16 cellular contexts compared by ENCODE assay signal in the genomic region with DNA sequence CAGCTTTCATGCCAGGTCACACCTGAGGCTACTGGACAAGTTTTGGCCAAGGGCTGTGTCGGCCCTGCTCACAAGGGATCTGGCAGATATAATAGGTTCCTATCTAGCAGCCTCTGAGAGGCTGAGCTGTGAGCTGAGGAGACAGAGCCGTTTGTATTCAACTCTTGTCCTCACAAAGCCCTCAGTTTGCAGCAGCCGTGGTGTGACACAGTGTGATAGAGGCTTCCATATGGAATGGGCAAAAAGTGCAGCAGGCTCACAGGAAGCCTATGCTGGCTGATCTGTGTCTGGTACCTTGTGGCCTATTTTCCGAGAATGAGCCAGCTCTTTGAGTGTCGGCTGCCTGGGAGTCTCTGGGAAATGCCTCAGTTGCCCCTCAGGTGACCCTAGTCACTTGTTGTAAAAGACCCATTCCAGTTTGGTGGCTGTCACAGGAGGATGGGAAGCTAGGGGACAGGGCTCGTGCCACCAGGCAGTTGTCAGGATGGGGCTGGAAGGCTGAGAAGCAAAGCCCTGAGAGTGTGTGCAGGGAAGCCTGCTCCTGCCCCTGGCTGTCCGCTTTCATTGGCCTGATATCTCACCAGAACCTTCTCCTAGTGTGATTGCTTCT. TPM values are rescaled to one million over a fixed set of nuclear protein-coding genes. Genes with fewer than 3 reads are reported as not detected.
DNase-seq lines count a peak whose midpoint lies in the region; ATAC-seq, FAIRE-seq and TF ChIP-seq lines count a peak whose summit lies in the region.
"Had no signal": no experiment of that assay in that cellular context is flagged by ENCODE, and none has a peak within 500 bp of the region (broad histone marks: within the 10 kb centered on the region; RNA-seq: fewer than 3 reads in every experiment).

No MANE protein-coding gene starts in this region.

- H3K4me1 Mint-ChIP-seq in nephron progenitor cell: peaks cover 5% of the 10 kb centered on the region
- no peaks in the 10 kb centered on the region for H3K4me1 Mint-ChIP-seq in activated CD8-positive, alpha-beta T cell treated with anti-CD3 and anti-CD28 coated beads, Interleukin-2, amount 10 ng/mL, durations not matched to agents 7 days and 5 days (ENCODE audit: low read depth)

- POLR2A ChIA-PET in HepG2 (lab: Yijun Ruan, JAX): no interaction called here
- POLR2A ChIA-PET in activated CD8-positive, alpha-beta T cell treated with anti-CD3 and anti-CD28 coated beads, Interleukin-2, amount 10 ng/mL, durations not matched to agents 7 days and 5 days (lab: Charles Lee): no interaction called here

- no peaks in the 10 kb centered on the region for H3K9me3 Mint-ChIP-seq in nephron progenitor cell
- no peaks in the 10 kb centered on the region for H3K9me3 Mint-ChIP-seq in activated CD8-positive, alpha-beta T cell treated with anti-CD3 and anti-CD28 coated beads, Interleukin-2, amount 10 ng/mL, durations not matched to agents 7 days and 5 days (ENCODE audit: insufficient read depth)

- peaks cover 0 to 33% of the 10 kb centered on the region in 2 experiments; a peak in 1 of 5 replicates for H3K27me3 ChIP-seq in HepG2 (ENCODE audit: control insufficient read depth in 1 of 2, insufficient read depth in 2 of 2, low read length in 2 of 2)
- H3K27me3 ChIP-seq in right lobe of liver: no peaks in the 10 kb centered on the region
- no peaks in the 10 kb centered on the region for H3K27me3 ChIP-seq in bronchial epithelial cell (ENCODE audit: control insufficient read depth, insufficient read depth, low read length)

- H3K27me3 Mint-ChIP-seq in nephron progenitor cell (ENCODE audit: low read depth, poor library complexity): peaks cover 2% of the 10 kb centered on the region
- peaks cover 7% of the 10 kb centered on the region for H3K27me3 Mint-ChIP-seq in activated CD8-positive, alpha-beta T cell treated with anti-CD3 and anti-CD28 coated beads, Interleukin-2, amount 10 ng/mL, durations not matched to agents 7 days and 5 days (ENCODE audit: low read depth)

- H3K4me1 ChIP-seq in HepG2 (ENCODE audit: insufficient read depth, low read length): no peaks in the 10 kb centered on the region
- no peaks in the 10 kb centered on the region for H3K4me1 ChIP-seq in right lobe of liver
- H3K4me1 ChIP-seq: A549 had no signal

- H3K9me3 ChIP-seq in HepG2 (ENCODE audit: low read length) (no peaks in the 10 kb centered on the region), right lobe of liver (no peaks in the 10 kb centered on the region)
- H3K9me3 ChIP-seq: A549 had no signal

- H3K79me2 ChIP-seq in HepG2 (ENCODE audit: insufficient read depth, low read length): no peaks in the 10 kb centered on the region

- DNase-seq in HepG2 (ENCODE audit: low spot score) (no peak), right lobe of liver (no peak), bronchial epithelial cell (ENCODE audit: low read depth) (no peak), nephron progenitor cell (no peak), dermis blood vessel endothelial cell (no peak)
- no peak for DNase-seq in activated CD8-positive, alpha-beta T cell treated with anti-CD3 and anti-CD28 coated beads, Interleukin-2, amount 10 ng/mL, durations not matched to agents 7 days and 5 days
- no peak for DNase-seq in activated CD8-positive, alpha-beta memory T cell treated with anti-CD3 and anti-CD28 coated beads, Interleukin-2, amount 50 U/mL, for 48 hours
- DNase-seq: KG1, NCI-H1436, NCI-H2029 treated with DMSO at 0.1 percent for 48 hours, NCI-H2227 treated with DMSO at 0.1 percent for 48 hours, NCI-H524, SHP77 treated with DMSO at 0.1 percent for 48 hours had no signal

- H3K9ac ChIP-seq in HepG2 (ENCODE audit: insufficient read depth, low read depth, low read length): no peak overlapping the region

- FAIRE-seq in HepG2 (lab: Jason Lieb, UNC) (no peak), bronchial epithelial cell (lab: Jason Lieb, UNC) (peak; percentile 72)
- FAIRE-seq: A549 had no signal

- no peak for TF ChIP-seq EP300 in HepG2 (IDR thresholded peaks at IDR 0.05; ENCODE audit: low read depth in 2 of 2, low read length in 2 of 2)
- no peak for TF ChIP-seq EP300 in HepG2 (CRISPR knock-in tag; IDR thresholded peaks at IDR 0.05; ENCODE audit: borderline replicate concordance)

- no peak overlapping the region for H2AFZ ChIP-seq in HepG2 (ENCODE audit: low read length)

- no TSS peak for BruUV-seq in HepG2 (replicated peaks; lab: Mats Ljungman, UMichigan)

- TF ChIP-seq POLR2A in HepG2 (IDR thresholded peaks at IDR 0.05; ENCODE audit: insufficient read depth in 1 of 2, low read depth in 2 of 2, low read length in 2 of 2): no peak
- no peak for TF ChIP-seq POLR2A in right lobe of liver (IDR thresholded peaks at IDR 0.05)

- no peak overlapping the region for H3K4me2 ChIP-seq in HepG2 (ENCODE audit: low read depth, low read length)
- H3K4me2 ChIP-seq: A549 had no signal

- peak overlapping the region; percentile 53 for H3K27ac Mint-ChIP-seq in nephron progenitor cell
- H3K27ac Mint-ChIP-seq in activated CD8-positive, alpha-beta T cell treated with anti-CD3 and anti-CD28 coated beads, Interleukin-2, amount 10 ng/mL, durations not matched to agents 7 days and 5 days: no peak overlapping the region

- no peak overlapping the region for H3K4me3 Mint-ChIP-seq in nephron progenitor cell
- H3K4me3 Mint-ChIP-seq in activated CD8-positive, alpha-beta T cell treated with anti-CD3 and anti-CD28 coated beads, Interleukin-2, amount 10 ng/mL, durations not matched to agents 7 days and 5 days: no peak overlapping the region

- H3K36me3 Mint-ChIP-seq in nephron progenitor cell (ENCODE audit: low read depth): no peaks in the 10 kb centered on the region
- no peaks in the 10 kb centered on the region for H3K36me3 Mint-ChIP-seq in activated CD8-positive, alpha-beta T cell treated with anti-CD3 and anti-CD28 coated beads, Interleukin-2, amount 10 ng/mL, durations not matched to agents 7 days and 5 days (ENCODE audit: low read depth)

- ATAC-seq in HepG2: peak; percentile 28
- ATAC-seq in right lobe of liver: no peak
- ATAC-seq in GM18858 (IDR thresholded peaks at IDR 0.05; ENCODE audit: unreplicated experiment): no peak
- no peak for ATAC-seq in activated CD8-positive, alpha-beta T cell treated with anti-CD3 and anti-CD28 coated beads, Interleukin-2, amount 10 ng/mL, durations not matched to agents 7 days and 5 days

- in situ Hi-C loops in HepG2 (cut with HindIII; ENCODE audit: extremely low pct_ligation_motif_present, low pct_unique_long_range_greater_than_20kb): loop anchor here (5.0 kb wide), 1 partner anchor 113 kb away; no protein-coding TSS in a partner anchor

- H3K4me3 ChIP-seq in HepG2 (replicated peaks in 1 of 3; ENCODE audit: insufficient read depth in 1 of 3, low read depth in 2 of 3, low read length in 3 of 3) (no peak overlapping the region), right lobe of liver (no peak overlapping the region), bronchial epithelial cell (ENCODE audit: low read depth, low read length) (no peak overlapping the region)
- H3K4me3 ChIP-seq: A549 had no signal

- H3K27ac ChIP-seq in HepG2 (ENCODE audit: extremely low read length, insufficient read depth, low read length) (no peak overlapping the region), right lobe of liver (no peak overlapping the region)
- H3K27ac ChIP-seq: A549, C4-2B had no signal

- no peaks in the 10 kb centered on the region for H3K36me3 ChIP-seq in HepG2 (replicated peaks in 1 of 2; ENCODE audit: control insufficient read depth in 1 of 2, insufficient read depth in 2 of 2, low read length in 2 of 2)
- no peaks in the 10 kb centered on the region for H3K36me3 ChIP-seq in right lobe of liver
- no peaks in the 10 kb centered on the region for H3K36me3 ChIP-seq in bronchial epithelial cell (ENCODE audit: control insufficient read depth, insufficient read depth, low read length)

- TF ChIP-seq CTCF in HepG2 (CRISPR knock-in tag; IDR thresholded peaks at IDR 0.05) (no peak), right lobe of liver (IDR thresholded peaks at IDR 0.05) (no peak), bronchial epithelial cell (IDR thresholded peaks at IDR 0.05; ENCODE audit: insufficient read depth, low read length, severe bottlenecking) (no peak), nephron progenitor cell (IDR thresholded peaks at IDR 0.05) (no peak)

- CTCF ChIA-PET in HepG2 (lab: Yijun Ruan, JAX; ENCODE audit: low intra/inter-chr PET ratio, low total read pairs): no interaction called here
- CTCF ChIA-PET in activated CD8-positive, alpha-beta T cell treated with anti-CD3 and anti-CD28 coated beads, Interleukin-2, amount 10 ng/mL, durations not matched to agents 7 days and 5 days (lab: Charles Lee): interaction anchor here (0.9 to 2.1 kb wide), 5 partner anchors 114 to 248 kb away, joined by 3 to 7 read pairs (median 3); a partner anchor contains a TSS

- TF ChIP-seq RAD21 in HepG2 (CRISPR knock-in tag; IDR thresholded peaks at IDR 0.05): no peak

- 0% methylated on average over 3 of the region's 7 CpGs for WGBS in HepG2 (ENCODE audit: low lambda C conversion rate)
- 50% methylated on average over 5 of the region's 7 CpGs for WGBS in right lobe of liver (ENCODE audit: insufficient coverage, low coverage, low lambda C conversion rate, missing lambda C conversion rate)

- no peaks in the 10 kb centered on the region for H4K20me1 ChIP-seq in HepG2 (ENCODE audit: insufficient read depth, low read length)

- intact Hi-C loops in HepG2 (cut with micrococcal nuclease; ENCODE audit: unreplicated experiment) (no loop called here), right lobe of liver (cut with DNase I) (loop anchor here (5.0 to 10.0 kb wide), 2 partner anchors 110 to 118 kb away; no protein-coding TSS in a partner anchor)

RNA-seq across cellular contexts. Expression of a gene that starts 16.1 kb away (rescaled TPM):
- total RNA-seq in HepG2 (2016; rRNA removed; fragmentation: Illumina TruSeq; extraction: Trizol) (not detected in 2 replicates), right lobe of liver (not detected), bronchial epithelial cell (not detected in 2 replicates), dermis blood vessel endothelial cell (not detected in 2 replicates)
- not detected in 2 replicates for total RNA-seq in HepG2 (2016; cell fraction: cytosol; rRNA removed; fragmentation: Illumina TruSeq; extraction: Trizol; ENCODE audit: low read depth)
- total RNA-seq in HepG2 (2016; cell fraction: insoluble cytoplasmic fraction; rRNA removed; fragmentation: Illumina TruSeq; extraction: Trizol): not detected in 2 replicates
- not detected in 2 replicates for total RNA-seq in HepG2 (2016; cell fraction: membrane; rRNA removed; fragmentation: Illumina TruSeq; extraction: Trizol)
- total RNA-seq in HepG2 (2016; cell fraction: nucleus; rRNA removed; fragmentation: Illumina TruSeq; extraction: Trizol): not detected in 2 replicates
- not detected in 2 replicates for polyA plus RNA-seq in HepG2 (2011; rRNA removed)
- not detected in 2 replicates for polyA plus RNA-seq in HepG2 (2011; cell fraction: cytosol; rRNA removed)
- polyA plus RNA-seq in HepG2 (2011; cell fraction: nucleus; rRNA removed): not detected in 2 replicates
- polyA plus RNA-seq in HepG2 (2012): not detected in 2 replicates
- polyA plus RNA-seq in HepG2 (2016; cell fraction: cytosol; fragmentation: Illumina TruSeq; extraction: Trizol; ENCODE audit: low read depth): not detected in 2 replicates
- not detected in 2 replicates for polyA plus RNA-seq in HepG2 (2016; cell fraction: insoluble cytoplasmic fraction; fragmentation: Illumina TruSeq; extraction: Trizol; ENCODE audit: low read depth)
- not detected in 2 replicates for polyA plus RNA-seq in HepG2 (2016; cell fraction: membrane; fragmentation: Illumina TruSeq; extraction: Trizol; ENCODE audit: low read depth)
- polyA plus RNA-seq in HepG2 (2016; cell fraction: nucleus; fragmentation: Illumina TruSeq; extraction: Trizol; ENCODE audit: insufficient read depth, low read depth): not detected in 2 replicates
- not detected in 2 replicates for polyA minus RNA-seq in HepG2 (2011; rRNA and poly(A)+ RNA removed; ENCODE audit: low replicate concordance)
- not detected in 2 replicates for polyA minus RNA-seq in HepG2 (2011; cell fraction: cytosol; rRNA and poly(A)+ RNA removed)
- polyA minus RNA-seq in HepG2 (2011; cell fraction: nucleus; rRNA and poly(A)+ RNA removed): not detected in 2 replicates
- total RNA-seq in activated CD8-positive, alpha-beta T cell treated with anti-CD3 and anti-CD28 coated beads, Interleukin-2, amount 10 ng/mL, durations not matched to agents 7 days and 5 days: not detected
- polyA plus RNA-seq: A549 had no signal
